8 cellular contexts compared by ENCODE assay signal in genomic region chr5:96595300-96596090, GRCh38.
DNase-seq lines count a peak whose midpoint lies in the region; ATAC-seq and TF ChIP-seq lines count a peak whose summit lies in the region.

No MANE protein-coding gene starts in this region.

- no peaks in the 10 kb centered on the region for H3K36me3 ChIP-seq in left ventricle myocardium inferior

- H3K4me3 ChIP-seq in left ventricle myocardium inferior, result no peak overlapping the region
- H3K4me3 ChIP-seq in choroid plexus epithelial cell (ENCODE audit: low read depth, low read length), result no peak overlapping the region

- H3K27ac Mint-ChIP-seq in stimulated activated naive CD8-positive, alpha-beta T cell treated with anti-CD3 and anti-CD28 coated beads, Interleukin-15, amount 100 ng/mL, for 72 hours, result peak overlapping the region in 1 of 2 donors; percentile 52

- ATAC-seq in left ventricle myocardium superior, result no peak
- peak; percentile 50 for ATAC-seq in stimulated activated naive CD8-positive, alpha-beta T cell treated with anti-CD3 and anti-CD28 coated beads, Interleukin-15, amount 100 ng/mL, for 72 hours
- ATAC-seq in HG03097 (IDR thresholded peaks at IDR 0.05; ENCODE audit: low FRiP score, unreplicated experiment), result no peak

- no peaks in the 10 kb centered on the region for H3K9me3 ChIP-seq in left ventricle myocardium inferior (replicated peaks)

- H3K27ac ChIP-seq in left ventricle myocardium inferior (replicated peaks), result no peak overlapping the region

- no peaks in the 10 kb centered on the region for H3K9me3 Mint-ChIP-seq in stimulated activated naive CD8-positive, alpha-beta T cell treated with anti-CD3 and anti-CD28 coated beads, Interleukin-15, amount 100 ng/mL, for 72 hours

- H3K4me1 ChIP-seq in left ventricle myocardium inferior, result no peaks in the 10 kb centered on the region

- DNase-seq in left ventricle myocardium inferior (no peak), left ventricle myocardium superior (no peak), M059J (ENCODE audit: low read depth) (peak; percentile 41), choroid plexus epithelial cell (ENCODE audit: low read depth) (no peak), mesenteric fat pad (ENCODE audit: low spot score) (no peak), UCSD-AML1 (lab: John Stamatoyannopoulos, UW; ENCODE audit: unreplicated experiment) (no peak)
- no peak for DNase-seq in stimulated activated naive CD8-positive, alpha-beta T cell treated with anti-CD3 and anti-CD28 coated beads, Interleukin-15, amount 100 ng/mL, for 72 hours

- H3K4me3 Mint-ChIP-seq in stimulated activated naive CD8-positive, alpha-beta T cell treated with anti-CD3 and anti-CD28 coated beads, Interleukin-15, amount 100 ng/mL, for 72 hours, result no peak overlapping the region

- peaks cover 15% of the 10 kb centered on the region for H3K4me1 Mint-ChIP-seq in stimulated activated naive CD8-positive, alpha-beta T cell treated with anti-CD3 and anti-CD28 coated beads, Interleukin-15, amount 100 ng/mL, for 72 hours

- intact Hi-C loops in left ventricle myocardium inferior (cut with micrococcal nuclease), result no loop called here
- intact Hi-C loops in left ventricle myocardium superior (cut with micrococcal nuclease), result loop anchor here (5.0 kb wide), 1 partner anchor 248 kb away; no protein-coding TSS in a partner anchor

- H3K27me3 Mint-ChIP-seq in stimulated activated naive CD8-positive, alpha-beta T cell treated with anti-CD3 and anti-CD28 coated beads, Interleukin-15, amount 100 ng/mL, for 72 hours, result peaks cover 14% of the 10 kb centered on the region

- TF ChIP-seq CTCF in left ventricle myocardium inferior (IDR thresholded peaks at IDR 0.05; ENCODE audit: borderline replicate concordance), result peak; percentile 40
- peak; percentile 53 for TF ChIP-seq CTCF in choroid plexus epithelial cell (conservative IDR thresholded peaks at IDR 0.05; ENCODE audit: low read depth, low read length)

- no peaks in the 10 kb centered on the region for H3K27me3 ChIP-seq in left ventricle myocardium inferior (ENCODE audit: low read depth)
